7 cellular contexts compared by ENCODE assay signal in the genomic region with DNA sequence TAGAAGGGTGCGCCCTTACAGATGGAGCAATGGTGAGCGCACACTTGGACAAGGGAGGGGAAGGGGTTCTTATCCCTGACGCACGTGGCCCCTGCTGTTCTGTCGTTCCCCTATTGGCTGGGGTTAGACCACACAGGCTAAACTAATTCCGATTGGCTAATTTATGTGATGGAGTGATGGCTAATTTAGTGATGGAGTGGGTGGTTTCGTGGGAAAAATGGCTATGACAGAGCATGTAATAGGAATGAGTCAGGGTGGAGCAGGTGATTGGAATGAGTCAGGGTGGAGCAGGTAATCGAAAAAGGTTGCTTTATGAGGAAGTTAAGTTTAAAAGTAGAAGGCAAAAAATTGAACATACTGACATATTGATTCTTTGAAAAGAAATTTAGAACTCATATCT.
DNase-seq lines count a peak whose midpoint lies in the region; ATAC-seq and TF ChIP-seq lines count a peak whose summit lies in the region.
"Not testable (repeated sequence)": the region's sequence is repeated elsewhere in the genome, so short reads cannot be mapped to it uniquely, and the experiment has no call there.

No MANE protein-coding gene starts in this region.

- not testable (repeated sequence) for H4K20me1 ChIP-seq in HCT116 (ENCODE audit: insufficient read depth); mammary epithelial cell (ENCODE audit: insufficient read depth, low read length)

- H3K27me3 ChIP-seq in HCT116 (ENCODE audit: insufficient read depth, low read length); mammary epithelial cell (ENCODE audit: insufficient read depth, low read length): not testable (repeated sequence)
- peaks cover 13% of the 10 kb centered on the region for H3K27me3 ChIP-seq in foreskin keratinocyte

- H3K9me3 ChIP-seq in HCT116 (ENCODE audit: control insufficient read depth in 1 of 2, insufficient read depth in 1 of 2, low read depth in 1 of 2, low read length in 2 of 2); mammary epithelial cell (replicated peaks; ENCODE audit: insufficient read depth, low read length): not testable (repeated sequence)

- RAD21 ChIA-PET in HCT116 (lab: Charles Lee; ENCODE audit: low non-redundant PET in 1 of 2, low total read pairs in 2 of 2, uncharacterized antibody in 2 of 2, unreplicated experiment in 2 of 2), result not testable (repeated sequence)

- H3K36me3 ChIP-seq in HCT116 (ENCODE audit: control insufficient read depth in 1 of 2, insufficient read depth in 2 of 2, low read length in 2 of 2); mammary epithelial cell (ENCODE audit: insufficient read depth, low read length): not testable (repeated sequence)

- H3K9ac ChIP-seq in HCT116 (ENCODE audit: low read length); mammary epithelial cell (ENCODE audit: insufficient read depth, low read length): not testable (repeated sequence)

- H3K4me2 ChIP-seq in HCT116 (ENCODE audit: low read length); mammary epithelial cell (ENCODE audit: insufficient read depth, low read depth, low read length): not testable (repeated sequence)

- DNase-seq in HCT116 (ENCODE audit: low read depth, low spot score), result peak; percentile 22
- DNase-seq in RKO (ENCODE audit: low spot score), result peak; percentile 46
- peak; percentile 42 for DNase-seq in activated CD4-positive, alpha-beta memory T cell treated with anti-CD3 and anti-CD28 coated beads for 36 hours
- peak; percentile 69 for DNase-seq in mammary epithelial cell
- peak in 1 of 2 donors; percentile 39 for DNase-seq in foreskin keratinocyte
- peak; percentile 46 for DNase-seq in renal cortical epithelial cell (ENCODE audit: low read depth)

- not testable (repeated sequence) for ATAC-seq in HCT116
- ATAC-seq in activated T-helper 17 cell treated with anti-CD3 and anti-CD28 coated beads, Interleukin-2, amount 50 U/mL, for 72 hours (replicated peaks), result peak; percentile 58
- peak; percentile 68 for ATAC-seq in foreskin keratinocyte

- peaks cover 19% of the 10 kb centered on the region for H3K4me1 Mint-ChIP-seq in activated CD4-positive, alpha-beta memory T cell treated with anti-CD3 and anti-CD28 coated beads for 36 hours (ENCODE audit: low read depth)
- peaks cover 13% of the 10 kb centered on the region for H3K4me1 Mint-ChIP-seq in activated T-helper 17 cell treated with anti-CD3 and anti-CD28 coated beads, Interleukin-2, amount 50 U/mL, for 72 hours

- not testable (repeated sequence) for H3K27ac Mint-ChIP-seq in activated CD4-positive, alpha-beta memory T cell treated with anti-CD3 and anti-CD28 coated beads for 36 hours
- H3K27ac Mint-ChIP-seq in activated T-helper 17 cell treated with anti-CD3 and anti-CD28 coated beads, Interleukin-2, amount 50 U/mL, for 72 hours, result peak overlapping the region; percentile 23

- H3K27ac ChIP-seq in HCT116 (ENCODE audit: low read depth, low read length); mammary epithelial cell (ENCODE audit: insufficient read depth, low read depth, low read length): not testable (repeated sequence)
- peak overlapping the region; percentile 59 for H3K27ac ChIP-seq in foreskin keratinocyte

- WGBS in mammary epithelial cell (ENCODE audit: low coverage, missing lambda C conversion rate), result 64% methylated on average over 7 of the region's 8 CpGs

- dilution Hi-C loops in mammary epithelial cell (cut with HindIII; ENCODE audit: low sequenced_read_pairs), result not testable (repeated sequence)

- H3K9me3 Mint-ChIP-seq in activated CD4-positive, alpha-beta memory T cell treated with anti-CD3 and anti-CD28 coated beads for 36 hours; activated T-helper 17 cell treated with anti-CD3 and anti-CD28 coated beads, Interleukin-2, amount 50 U/mL, for 72 hours: not testable (repeated sequence)

- POLR2A ChIA-PET in HCT116 (lab: Charles Lee), result interaction anchor here (2.4 kb wide), 1 partner anchor 13 kb away, joined by 6 read pairs; no protein-coding TSS in a partner anchor
- POLR2A ChIA-PET in activated CD4-positive, alpha-beta memory T cell treated with anti-CD3 and anti-CD28 coated beads for 36 hours (lab: Charles Lee), result not testable (repeated sequence)

- not testable (repeated sequence) for H3K4me1 ChIP-seq in HCT116 (ENCODE audit: control insufficient read depth in 1 of 2, insufficient read depth in 2 of 2, low read length in 2 of 2); mammary epithelial cell (ENCODE audit: insufficient read depth, low read length); foreskin keratinocyte

- intact Hi-C loops in HCT116 (cut with micrococcal nuclease); mammary epithelial cell (cut with micrococcal nuclease): not testable (repeated sequence)
- intact Hi-C loops in activated CD4-positive, alpha-beta memory T cell treated with anti-CD3 and anti-CD28 coated beads for 36 hours (cut with micrococcal nuclease), result loop anchor here (1.0 kb wide), 1 partner anchor 13 kb away; no protein-coding TSS in a partner anchor

- H3K79me2 ChIP-seq in HCT116 (ENCODE audit: insufficient read depth, low read length); mammary epithelial cell (ENCODE audit: insufficient read depth, low read length): not testable (repeated sequence)

- not testable (repeated sequence) for H3K4me3 Mint-ChIP-seq in activated CD4-positive, alpha-beta memory T cell treated with anti-CD3 and anti-CD28 coated beads for 36 hours; activated T-helper 17 cell treated with anti-CD3 and anti-CD28 coated beads, Interleukin-2, amount 50 U/mL, for 72 hours

- not testable (repeated sequence) for H3K9me2 ChIP-seq in HCT116 (ENCODE audit: insufficient read depth)

- not testable (repeated sequence) for TF ChIP-seq RAD21 in HCT116 (IDR thresholded peaks at IDR 0.05; ENCODE audit: low read depth)

- not testable (repeated sequence) for BruUV-seq in HCT116 (replicated peaks; lab: Mats Ljungman, UMichigan); mammary epithelial cell (replicated peaks; lab: Mats Ljungman, UMichigan)

- not testable (repeated sequence) for TF ChIP-seq CTCF in HCT116 (IDR thresholded peaks at IDR 0.05 in 2 of 3, conservative IDR thresholded peaks at IDR 0.05 in 1 of 3; ENCODE audit: borderline replicate concordance in 1 of 3, insufficient read depth in 1 of 3, low read depth in 2 of 3, low read length in 2 of 3); mammary epithelial cell (conservative IDR thresholded peaks at IDR 0.05 in 1 of 2, IDR thresholded peaks at IDR 0.05 in 1 of 2; ENCODE audit: extremely low read depth in 1 of 2, insufficient read depth in 1 of 2, low read depth in 1 of 2, low read length in 2 of 2); foreskin keratinocyte (conservative IDR thresholded peaks at IDR 0.05)

- H3K4me3 ChIP-seq in HCT116 (replicated peaks in 1 of 2; ENCODE audit: low read depth in 1 of 2, low read length in 2 of 2); mammary epithelial cell (replicated peaks in 1 of 3; ENCODE audit: insufficient read depth in 1 of 3, low read depth in 2 of 3, low read length in 3 of 3): not testable (repeated sequence)

- in situ Hi-C loops in mammary epithelial cell (cut with MboI; ENCODE audit: low sequenced_read_pairs in 2 of 2), result not testable (repeated sequence)

- TF ChIP-seq POLR2A in HCT116 (IDR thresholded peaks at IDR 0.05; ENCODE audit: borderline replicate concordance, extremely low read depth, insufficient read depth, insufficient read length), result not testable (repeated sequence)

- H3K27me3 Mint-ChIP-seq in activated CD4-positive, alpha-beta memory T cell treated with anti-CD3 and anti-CD28 coated beads for 36 hours; activated T-helper 17 cell treated with anti-CD3 and anti-CD28 coated beads, Interleukin-2, amount 50 U/mL, for 72 hours: not testable (repeated sequence)

- CTCF ChIA-PET in HCT116 (lab: Charles Lee); activated CD4-positive, alpha-beta memory T cell treated with anti-CD3 and anti-CD28 coated beads for 36 hours (lab: Charles Lee); mammary epithelial cell (lab: Charles Lee; ENCODE audit: low non-redundant PET): not testable (repeated sequence)

- not testable (repeated sequence) for H3K36me3 Mint-ChIP-seq in activated CD4-positive, alpha-beta memory T cell treated with anti-CD3 and anti-CD28 coated beads for 36 hours; activated T-helper 17 cell treated with anti-CD3 and anti-CD28 coated beads, Interleukin-2, amount 50 U/mL, for 72 hours (ENCODE audit: low read depth)

- H2AFZ ChIP-seq in HCT116 (ENCODE audit: low read depth, low read length, poor library complexity, severe bottlenecking); mammary epithelial cell (ENCODE audit: low read depth, low read length): not testable (repeated sequence)
